In genomic region chr1:221812088-221812752, GRCh38 we compare ENCODE assay signal across 24 cellular contexts.
DNase-seq lines count a peak whose midpoint lies in the region; ATAC-seq, FAIRE-seq and TF ChIP-seq lines count a peak whose summit lies in the region.
"Had no signal": no experiment of that assay in that cellular context is flagged by ENCODE, and none has a peak within 500 bp of the region (broad histone marks: within the 10 kb centered on the region; RNA-seq: fewer than 3 reads in every experiment).

No MANE protein-coding gene starts in this region.

- peak overlapping the region; percentile 49 for H3K27ac Mint-ChIP-seq in nephron progenitor cell
- H3K27ac Mint-ChIP-seq: B cell; CD4-positive, CD25-positive, alpha-beta regulatory T cell had no signal

- H3K4me1 Mint-ChIP-seq in nephron progenitor cell: no peaks in the 10 kb centered on the region

- H2BK120ac ChIP-seq in IMR-90 (ENCODE audit: low read depth, low read length): peak overlapping the region; percentile 59

- H3K27me3 ChIP-seq in IMR-90 (ENCODE audit: control insufficient read depth, insufficient read depth, low read length): no peaks in the 10 kb centered on the region
- H3K27me3 ChIP-seq in body of pancreas: no peaks in the 10 kb centered on the region
- H3K27me3 ChIP-seq: BLaER1 had no signal

- peak overlapping the region; percentile 83; the same call in 2 of the 3 replicates for H2BK15ac ChIP-seq in IMR-90 (ENCODE audit: low read depth, low read length)

- H2AK5ac ChIP-seq in IMR-90 (ENCODE audit: low read depth, low read length): peak overlapping the region; percentile 44; the same call in 1 of the 2 replicates

- H3K36me3 Mint-ChIP-seq in nephron progenitor cell (ENCODE audit: low read depth): no peaks in the 10 kb centered on the region
- H3K36me3 Mint-ChIP-seq: CD4-positive, CD25-positive, alpha-beta regulatory T cell had no signal

- no peak for ATAC-seq in IMR-90 (ENCODE audit: low read depth)
- ATAC-seq in body of pancreas: peak; percentile 74
- no peak for ATAC-seq in HG03439 (IDR thresholded peaks at IDR 0.05; ENCODE audit: unreplicated experiment)
- ATAC-seq: GM12878, HCT116 had no signal

- H3K4me3 ChIP-seq in IMR-90 (ENCODE audit: insufficient read depth, low read depth, low read length): no peak overlapping the region
- no peak overlapping the region for H3K4me3 ChIP-seq in body of pancreas
- H3K4me3 ChIP-seq: BLaER1, GM12878, GM23248 had no signal

- no peak overlapping the region for H4K8ac ChIP-seq in IMR-90 (ENCODE audit: low read depth in 2 of 2, low read length in 2 of 2)

- H2AFZ ChIP-seq in IMR-90 (replicated peaks; ENCODE audit: low read length, poor library complexity): no peak overlapping the region
- H2AFZ ChIP-seq: GM23248 had no signal

- no peak overlapping the region for H3K9ac ChIP-seq in IMR-90 (ENCODE audit: low read depth, low read length)
- H3K9ac ChIP-seq: BLaER1, GM23248 had no signal

- TF ChIP-seq POLR2A in IMR-90 (IDR thresholded peaks at IDR 0.05; ENCODE audit: low read depth, low read length) (no peak), body of pancreas (IDR thresholded peaks at IDR 0.05) (no peak)

- H3K9me1 ChIP-seq in IMR-90 (ENCODE audit: insufficient read depth, low read length): peaks cover 3% of the 10 kb centered on the region

- no peaks in the 10 kb centered on the region for H3K9me3 ChIP-seq in IMR-90 (ENCODE audit: control insufficient read depth, insufficient read depth, low read length)
- no peaks in the 10 kb centered on the region for H3K9me3 ChIP-seq in body of pancreas
- H3K9me3 ChIP-seq: BLaER1 had no signal

- H3K23ac ChIP-seq in IMR-90 (ENCODE audit: low read depth, low read length): no peak overlapping the region

- H2AK9ac ChIP-seq in IMR-90 (replicated peaks; ENCODE audit: low read depth, low read length, poor library complexity): no peak overlapping the region

- no peak overlapping the region; the same call in 1 of the 2 replicates for H3K18ac ChIP-seq in IMR-90 (ENCODE audit: low read depth, low read length)

- peak overlapping the region; percentile 34; the same call in 1 of the 2 replicates for H3K14ac ChIP-seq in IMR-90 (replicated peaks; ENCODE audit: low read depth, low read length)

- POLR2A ChIA-PET in IMR-90 (lab: Charles Lee; ENCODE audit: unreplicated experiment): no interaction called here

- TF ChIP-seq CTCF in IMR-90 (conservative IDR thresholded peaks at IDR 0.05; ENCODE audit: low read depth, low read length): no peak
- TF ChIP-seq CTCF in body of pancreas (IDR thresholded peaks at IDR 0.05): peak in 1 of 7 experiments; percentile 4
- TF ChIP-seq CTCF in nephron progenitor cell (IDR thresholded peaks at IDR 0.05): no peak

- no peak overlapping the region for H4K5ac ChIP-seq in IMR-90 (ENCODE audit: low read depth, low read length)

- peak overlapping the region; percentile 23; the same call in 1 of the 2 replicates for H4K91ac ChIP-seq in IMR-90 (ENCODE audit: insufficient read depth, low read depth, low read length)

- peaks cover 7% of the 10 kb centered on the region for H3K27me3 Mint-ChIP-seq in nephron progenitor cell (ENCODE audit: low read depth, poor library complexity)
- H3K27me3 Mint-ChIP-seq: B cell had no signal

- intact Hi-C loops in IMR-90 (cut with micrococcal nuclease) (no loop called here), body of pancreas (cut with DNase I) (no loop called here)

- H3K36me3 ChIP-seq in IMR-90 (ENCODE audit: control insufficient read depth, insufficient read depth, low read length) (no peaks in the 10 kb centered on the region), body of pancreas (replicated peaks in 1 of 2; ENCODE audit: insufficient read depth in 1 of 2, low read depth in 2 of 2) (no peaks in the 10 kb centered on the region)
- H3K36me3 ChIP-seq: BLaER1 had no signal

- no peak overlapping the region for H3K4me3 Mint-ChIP-seq in nephron progenitor cell
- H3K4me3 Mint-ChIP-seq: B cell; CD8-positive, alpha-beta memory T cell had no signal

- no TSS peak for BruUV-seq in IMR-90 (replicated peaks; lab: Mats Ljungman, UMichigan)

- H3K4me2 ChIP-seq in IMR-90 (ENCODE audit: low read depth, low read length): no peak overlapping the region
- H3K4me2 ChIP-seq: BLaER1 had no signal

- no peak overlapping the region for H2BK5ac ChIP-seq in IMR-90 (ENCODE audit: low read depth, low read length, poor library complexity, severe bottlenecking)

- DNase-seq in IMR-90: no peak
- DNase-seq in body of pancreas: peak; percentile 24 to 62 (median 52)
- DNase-seq in nephron progenitor cell: no peak
- DNase-seq in effector CD4-positive, alpha-beta T cell: no peak
- DNase-seq in HTR-8/SVneo (ENCODE audit: insufficient read length, low spot score): no peak
- DNase-seq: CD4-positive, CD25-positive, alpha-beta regulatory T cell; CD8-positive, alpha-beta memory T cell; DMS 273 treated with DMSO at 0.1 percent for 48 hours; DMS79; EL; GDM1; GM23248; H7 had no signal

- no peak for TF ChIP-seq RAD21 in IMR-90 (IDR thresholded peaks at IDR 0.05; ENCODE audit: low read length)

- no peaks in the 10 kb centered on the region for H4K20me1 ChIP-seq in IMR-90 (ENCODE audit: insufficient read depth, low read length)
- H4K20me1 ChIP-seq: BLaER1 had no signal

- CTCF ChIA-PET in IMR-90 (lab: Yijun Ruan, JAX): no interaction called here

- peak overlapping the region; percentile 54 for H3K4ac ChIP-seq in IMR-90 (ENCODE audit: low read depth, low read length)

- no peak for FAIRE-seq in HTR-8/SVneo (lab: Jason Lieb, UNC)
- FAIRE-seq: A204.1, D721Med, GM12878, GM19239, H1 had no signal

- no peak overlapping the region for H3K56ac ChIP-seq in IMR-90 (ENCODE audit: extremely low read depth, insufficient read depth, low read length)

- H3K79me1 ChIP-seq in IMR-90 (ENCODE audit: low read depth in 1 of 2, low read length in 2 of 2): peaks cover 0 to 5% of the 10 kb centered on the region in 2 experiments; a peak in 1 of 4 replicates

- whole genome bisulfite sequencing in IMR-90 (ENCODE audit: extremely low coverage in 2 of 2, insufficient read length in 1 of 2), 2 experiments: no CpG with 5 or more reads among the region's 2 CpGs
- 22 to 41% methylated on average over 2 of the region's 2 CpGs for WGBS in body of pancreas, 2 donors

- H3K4me1 ChIP-seq in IMR-90 (ENCODE audit: control insufficient read depth, insufficient read depth, low read length) (peaks cover 9% of the 10 kb centered on the region), body of pancreas (peaks cover 18% of the 10 kb centered on the region)

- H2BK20ac ChIP-seq in IMR-90 (ENCODE audit: low read depth, low read length): peak overlapping the region; percentile 53

- H3K9me3 Mint-ChIP-seq in nephron progenitor cell: no peaks in the 10 kb centered on the region
- H3K9me3 Mint-ChIP-seq: CD8-positive, alpha-beta memory T cell had no signal

- dilution Hi-C loops in IMR-90 (cut with HindIII; ENCODE audit: low sequenced_read_pairs, unreplicated experiment): no loop called here

- no peak overlapping the region for H3K27ac ChIP-seq in IMR-90 (ENCODE audit: insufficient read depth, low read length)
- peak overlapping the region in 3 of 4 donors; percentile 13 to 42 (median 32) for H3K27ac ChIP-seq in body of pancreas
- H3K27ac ChIP-seq: 22Rv1, BLaER1, C4-2B, GM23248 had no signal

- in situ Hi-C loops in IMR-90 (cut with MboI; ENCODE audit: low sequenced_read_pairs): no loop called here

TF ChIP-seq in IMR-90, 13 proteins besides CTCF, POLR2A, EP300 and RAD21:
- TF ChIP-seq CEBPB (IDR thresholded peaks at IDR 0.05; ENCODE audit: low read depth, low read length) (no peak), RFX5 (IDR thresholded peaks at IDR 0.05; ENCODE audit: low read depth, low read length) (no peak), BHLHE40 (IDR thresholded peaks at IDR 0.05; ENCODE audit: low read depth, low read length) (no peak), USF2 (IDR thresholded peaks at IDR 0.05; ENCODE audit: low read depth, low read length) (no peak), CHD1 (IDR thresholded peaks at IDR 0.05; ENCODE audit: low read depth, low read length) (no peak), MXI1 (IDR thresholded peaks at IDR 0.05; ENCODE audit: borderline replicate concordance, low read depth, low read length) (no peak), MAZ (IDR thresholded peaks at IDR 0.05; ENCODE audit: borderline replicate concordance, low read depth, low read length) (no peak), RCOR1 (IDR thresholded peaks at IDR 0.05; ENCODE audit: insufficient replicate concordance, low read length) (no peak), MAFK (IDR thresholded peaks at IDR 0.05; ENCODE audit: low read depth, low read length) (no peak), NFE2L2 (IDR thresholded peaks at IDR 0.05; ENCODE audit: low read depth, low read length) (no peak), FOS (IDR thresholded peaks at IDR 0.05; ENCODE audit: low read depth, low read length) (no peak), SMC3 (IDR thresholded peaks at IDR 0.05; ENCODE audit: low read depth, low read length) (no peak)
- TF ChIP-seq, protein P1, sequence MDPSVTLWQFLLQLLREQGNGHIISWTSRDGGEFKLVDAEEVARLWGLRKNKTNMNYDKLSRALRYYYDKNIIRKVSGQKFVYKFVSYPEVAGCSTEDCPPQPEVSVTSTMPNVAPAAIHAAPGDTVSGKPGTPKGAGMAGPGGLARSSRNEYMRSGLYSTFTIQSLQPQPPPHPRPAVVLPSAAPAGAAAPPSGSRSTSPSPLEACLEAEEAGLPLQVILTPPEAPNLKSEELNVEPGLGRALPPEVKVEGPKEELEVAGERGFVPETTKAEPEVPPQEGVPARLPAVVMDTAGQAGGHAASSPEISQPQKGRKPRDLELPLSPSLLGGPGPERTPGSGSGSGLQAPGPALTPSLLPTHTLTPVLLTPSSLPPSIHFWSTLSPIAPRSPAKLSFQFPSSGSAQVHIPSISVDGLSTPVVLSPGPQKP (IDR thresholded peaks at IDR 0.05; ENCODE audit: borderline replicate concordance, low read depth, low read length): no peak

Comparison
In these comparisons a context has a peak if more than half of its experiments do, and no peak if none do; other contexts are left out.
1. DNase-seq: peak in body of pancreas (4 of 4); none in IMR-90 (single experiment), nephron progenitor cell (single experiment), effector CD4-positive, alpha-beta T cell (single experiment) and HTR-8/SVneo (single experiment).